ENCODE assay signal across 13 cellular contexts in the genomic region with DNA sequence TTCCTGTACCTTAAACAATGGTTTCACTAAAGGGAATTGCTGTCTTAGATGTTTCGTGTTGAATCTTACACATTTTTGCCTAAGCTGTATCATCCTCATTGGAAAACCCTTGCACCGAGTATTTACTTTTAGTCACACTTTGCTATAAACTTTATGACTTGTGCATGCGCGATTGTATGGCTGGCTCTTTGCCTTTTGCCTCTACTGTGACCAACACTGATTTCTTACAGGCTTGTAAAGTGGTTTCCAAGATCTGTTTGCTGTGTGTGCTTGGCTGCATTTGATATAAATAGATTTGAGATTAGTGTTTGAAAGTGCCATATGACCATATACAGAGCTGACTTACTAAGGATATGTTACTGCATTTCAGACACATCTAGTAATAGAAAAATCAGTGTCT. TPM values are rescaled to one million over a fixed set of nuclear protein-coding genes. Genes with fewer than 3 reads are reported as not detected.
DNase-seq lines count a peak whose midpoint lies in the region; ATAC-seq and TF ChIP-seq lines count a peak whose summit lies in the region.
"Had no signal": no experiment of that assay in that cellular context is flagged by ENCODE, and none has a peak within 500 bp of the region (broad histone marks: within the 10 kb centered on the region; RNA-seq: fewer than 3 reads in every experiment).

No MANE protein-coding gene starts in this region.

- DNase-seq in GM23338 (ENCODE audit: low spot score), result no peak
- DNase-seq in PC-9, result peak in 1 of 2 experiments; percentile 42
- no peak for DNase-seq in Right ventricle myocardium superior
- peak; percentile 46 for DNase-seq in retinal pigment epithelial cell (ENCODE audit: low read depth)
- no peak for DNase-seq in stimulated activated CD4-positive, alpha-beta T cell treated with anti-CD3 and anti-CD28 coated beads, Interleukin-1b, Interleukin-23, amount 100 ng/mL, for 48 hours
- no peak for DNase-seq in G401 (ENCODE audit: low spot score)
- DNase-seq in sciatic nerve (ENCODE audit: low spot score), result no peak
- DNase-seq: activated gamma-delta T cell, EL, mammary epithelial cell had no signal

- ATAC-seq in GM23338, result no peak
- ATAC-seq in Right ventricle myocardium superior (ENCODE audit: poor library complexity), result peak; percentile 70
- no peak for ATAC-seq in GM18861 (IDR thresholded peaks at IDR 0.05; ENCODE audit: unreplicated experiment)
- ATAC-seq in sciatic nerve, result no peak

- H3K79me2 ChIP-seq in GM23338 (replicated peaks; ENCODE audit: insufficient read depth), result peaks cover 97% of the 10 kb centered on the region
- peaks cover 83% of the 10 kb centered on the region for H3K79me2 ChIP-seq in PC-9 (ENCODE audit: low read depth)

- H2AFZ ChIP-seq in GM23338 (no peak overlapping the region), PC-9 (no peak overlapping the region)

- no peaks in the 10 kb centered on the region for H3K27me3 ChIP-seq in GM23338 (ENCODE audit: insufficient read depth)
- H3K27me3 ChIP-seq in PC-9 (ENCODE audit: insufficient read depth, low read depth), result no peaks in the 10 kb centered on the region

- H3K27ac ChIP-seq in GM23338 (ENCODE audit: low read depth) (peak overlapping the region; percentile 56), PC-9 (peak overlapping the region; percentile 11; the same call in 1 of the 2 replicates)
- H3K27ac ChIP-seq: RWPE1 had no signal

- H3K4me1 ChIP-seq in GM23338 (ENCODE audit: insufficient read depth) (peaks cover 28% of the 10 kb centered on the region), PC-9 (replicated peaks; ENCODE audit: insufficient read depth) (peaks cover 25% of the 10 kb centered on the region)

- no TSS peak for BruUV-seq in PC-9 (replicated peaks; lab: Mats Ljungman, UMichigan)

- H3K36me3 ChIP-seq in GM23338 (ENCODE audit: insufficient read depth) (no peaks in the 10 kb centered on the region), PC-9 (ENCODE audit: low read depth) (no peaks in the 10 kb centered on the region)

- no peaks in the 10 kb centered on the region for H3K9me3 ChIP-seq in PC-9 (ENCODE audit: insufficient read depth, low read depth)

- CTCF ChIA-PET in PC-9 (lab: Charles Lee), result no interaction called here

- H3K4me3 ChIP-seq in GM23338 (no peak overlapping the region), PC-9 (no peak overlapping the region), retinal pigment epithelial cell (ENCODE audit: low read length) (no peak overlapping the region)

- H3K4me1 Mint-ChIP-seq in GM23338, result peaks cover 18% of the 10 kb centered on the region

- POLR2A ChIA-PET in PC-9 (lab: Charles Lee; ENCODE audit: unreplicated experiment), result no interaction called here

- H3K36me3 Mint-ChIP-seq in GM23338 (ENCODE audit: low read depth), result no peaks in the 10 kb centered on the region

- no peak overlapping the region for H3K4me3 Mint-ChIP-seq in GM23338
- H3K4me3 Mint-ChIP-seq: dendritic cell treated with granulocyte-macrophage colony-stimulating factor and Interleukin-4, amounts not matched to agents 40 ng/mL and 50 ng/mL, for 4 days had no signal

- 0 out of 2 replicates have a peak overlapping the region, but pooled peaks have one; percentile 35 for H3K27ac Mint-ChIP-seq in GM23338
- H3K27ac Mint-ChIP-seq: dendritic cell treated with granulocyte-macrophage colony-stimulating factor and Interleukin-4, amounts not matched to agents 40 ng/mL and 50 ng/mL, for 4 days had no signal

- no peaks in the 10 kb centered on the region for H3F3A ChIP-seq in GM23338 (replicated peaks; ENCODE audit: low read depth)
- no peaks in the 10 kb centered on the region for H3F3A ChIP-seq in PC-9 (ENCODE audit: insufficient read depth, low read depth)

- in situ Hi-C loops in G401 (cut with HindIII; ENCODE audit: low sequenced_read_pairs), result no loop called here

- peak overlapping the region; percentile 8 for H3K4me2 ChIP-seq in GM23338
- H3K4me2 ChIP-seq in PC-9, result no peak overlapping the region

- TF ChIP-seq CTCF in GM23338 (conservative IDR thresholded peaks at IDR 0.05; ENCODE audit: low read depth in 2 of 2) (no peak), PC-9 (conservative IDR thresholded peaks at IDR 0.05) (no peak), retinal pigment epithelial cell (conservative IDR thresholded peaks at IDR 0.05; ENCODE audit: low read depth, low read length) (no peak)

- intact Hi-C loops in PC-9 (cut with micrococcal nuclease; ENCODE audit: unreplicated experiment) (no loop called here), Right ventricle myocardium superior (cut with DNase I) (no loop called here), sciatic nerve (cut with DNase I) (no loop called here)

- peaks cover 4% of the 10 kb centered on the region for H3K27me3 Mint-ChIP-seq in GM23338 (ENCODE audit: insufficient read depth, low read depth, poor library complexity)
- H3K27me3 Mint-ChIP-seq: dendritic cell treated with granulocyte-macrophage colony-stimulating factor and Interleukin-4, amounts not matched to agents 40 ng/mL and 50 ng/mL, for 4 days had no signal

- H3K9me2 ChIP-seq in GM23338 (ENCODE audit: insufficient read depth) (no peaks in the 10 kb centered on the region), PC-9 (ENCODE audit: insufficient read depth) (no peaks in the 10 kb centered on the region)

- no peaks in the 10 kb centered on the region for H3K9me3 Mint-ChIP-seq in GM23338
- H3K9me3 Mint-ChIP-seq: dendritic cell treated with granulocyte-macrophage colony-stimulating factor and Interleukin-4, amounts not matched to agents 40 ng/mL and 50 ng/mL, for 4 days had no signal

- H4K20me1 ChIP-seq in GM23338 (replicated peaks; ENCODE audit: insufficient read depth), result peaks cover 21% of the 10 kb centered on the region
- H4K20me1 ChIP-seq in PC-9 (ENCODE audit: insufficient read depth), result no peaks in the 10 kb centered on the region

TF ChIP-seq in GM23338, 12 proteins besides CTCF, POLR2A, EP300 and RAD21:
- TF ChIP-seq POLR2AphosphoS5 (IDR thresholded peaks at IDR 0.05; ENCODE audit: low read depth) (no peak), NANOG (IDR thresholded peaks at IDR 0.05; ENCODE audit: borderline replicate concordance) (no peak), ZNF331 (CRISPR knock-in tag; IDR thresholded peaks at IDR 0.05; ENCODE audit: low read depth) (no peak), CREB1 (CRISPR knock-in tag; IDR thresholded peaks at IDR 0.05; ENCODE audit: low read depth) (no peak), EZH2phosphoT487 (IDR thresholded peaks at IDR 0.05; ENCODE audit: unreplicated experiment) (no peak), EZH2 (IDR thresholded peaks at IDR 0.05; ENCODE audit: low read depth, unreplicated experiment) (no peak), ZNF114 (CRISPR knock-in tag; IDR thresholded peaks at IDR 0.05) (no peak), STAT1 (IDR thresholded peaks at IDR 0.05; ENCODE audit: unreplicated experiment) (no peak)
- TF ChIP-seq, protein P1, sequence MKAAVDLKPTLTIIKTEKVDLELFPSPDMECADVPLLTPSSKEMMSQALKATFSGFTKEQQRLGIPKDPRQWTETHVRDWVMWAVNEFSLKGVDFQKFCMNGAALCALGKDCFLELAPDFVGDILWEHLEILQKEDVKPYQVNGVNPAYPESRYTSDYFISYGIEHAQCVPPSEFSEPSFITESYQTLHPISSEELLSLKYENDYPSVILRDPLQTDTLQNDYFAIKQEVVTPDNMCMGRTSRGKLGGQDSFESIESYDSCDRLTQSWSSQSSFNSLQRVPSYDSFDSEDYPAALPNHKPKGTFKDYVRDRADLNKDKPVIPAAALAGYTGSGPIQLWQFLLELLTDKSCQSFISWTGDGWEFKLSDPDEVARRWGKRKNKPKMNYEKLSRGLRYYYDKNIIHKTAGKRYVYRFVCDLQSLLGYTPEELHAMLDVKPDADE (IDR thresholded peaks at IDR 0.05), result no peak
TF ChIP-seq in GM23338: peak in this region for 0.

RNA-seq across cellular contexts. Expression of gene RASSF3, which starts 40.5 kb away (rescaled TPM):
- total RNA-seq in GM23338 (2014; rRNA removed; shearing (Covaris generic)), result 39.6 and 48.1 TPM in 2 replicates
- polyA plus RNA-seq in GM23338 (2016; fragmentation: Nextera tagmentation; extraction: Ambion mirVana), result 20.6 and 21.3 TPM in 2 replicates
- total RNA-seq in PC-9 (2021), result 32.4 and 38.9 TPM in 2 replicates
- total RNA-seq in Right ventricle myocardium superior, result 117 TPM
- 41.8 and 43.4 TPM in 2 replicates for total RNA-seq in G401 (2014; rRNA removed; shearing (Covaris generic))
- 49.3 TPM for total RNA-seq in sciatic nerve
